ENCODE assay signal across 7 cellular contexts in genomic region chr1:212581034-212581433, GRCh38.
"Had no signal": no experiment of that assay in that cellular context is flagged by ENCODE, and none has a peak within 500 bp of the region (broad histone marks: within the 10 kb centered on the region; RNA-seq: fewer than 3 reads in every experiment).

No MANE protein-coding gene starts in this region.

- H3K27ac Mint-ChIP-seq: IgD-negative memory B cell had no signal

- H3K4me3 Mint-ChIP-seq: IgD-negative memory B cell had no signal

- ATAC-seq: HepG2 had no signal

- DNase-seq: IMR-90, KBM-7, KG1 had no signal

- FAIRE-seq: HepG2, HTR-8/SVneo had no signal

- H3K27ac ChIP-seq: HL-60 had no signal

- H3K9me3 Mint-ChIP-seq: IgD-negative memory B cell had no signal
